ENCODE assay signal across 19 cellular contexts in the genomic region with DNA sequence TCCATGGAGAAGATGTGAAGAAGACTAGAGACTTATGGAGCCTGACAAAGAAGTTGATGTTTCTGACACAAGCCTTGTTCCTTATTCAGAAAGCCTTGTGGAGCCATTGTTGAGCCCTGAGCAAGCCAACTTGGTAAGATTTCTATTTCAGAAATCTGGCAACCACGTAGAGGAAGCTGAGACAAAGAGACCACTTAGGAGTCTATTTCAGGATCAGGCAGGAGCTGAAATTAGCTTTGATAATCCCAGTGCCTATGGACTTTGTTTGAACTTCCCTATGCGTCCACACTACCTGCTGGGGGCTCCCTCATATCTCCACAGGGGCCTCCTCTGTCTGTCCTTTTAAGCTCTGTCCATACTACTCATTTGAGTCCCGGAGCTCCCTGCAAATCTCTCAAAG.
"Had no signal": no experiment of that assay in that cellular context is flagged by ENCODE, and none has a peak within 500 bp of the region (broad histone marks: within the 10 kb centered on the region; RNA-seq: fewer than 3 reads in every experiment).

No MANE protein-coding gene starts in this region.

- H3K4me1 ChIP-seq: body of pancreas, foreskin keratinocyte, thyroid gland, upper lobe of right lung had no signal

- H3K9me3 ChIP-seq: body of pancreas, thyroid gland, upper lobe of right lung had no signal

- H3K36me3 ChIP-seq: thyroid gland, upper lobe of right lung, WERI-Rb-1 had no signal

- DNase-seq: activated CD4-positive, alpha-beta T cell treated with anti-CD3 and anti-CD28 coated beads for 1 hour; activated CD4-positive, alpha-beta T cell treated with anti-CD3 and anti-CD28 coated beads, Interleukin-2, amount 50 U/mL, for 1 hour; activated CD8-positive, alpha-beta T cell treated with anti-CD3 and anti-CD28 coated beads, Interleukin-2, amount 10 ng/mL, durations not matched to agents 7 days and 5 days; activated gamma-delta T cell; activated naive CD4-positive, alpha-beta T cell treated with anti-CD3 and anti-CD28 coated beads, Interleukin-2, amount 50 U/mL, for 16 hours; anterior cingulate cortex; body of pancreas; caudate nucleus; effector CD8-positive, alpha-beta T cell; foreskin keratinocyte; hippocampal formation; naive B cell; retina; stimulated activated CD4-positive, alpha-beta T cell treated with anti-CD3 and anti-CD28 coated beads, Interleukin-12 subunit alpha, Interleukin-12 subunit beta, amount 100 ng/mL, for 4 hours; substantia nigra; T-cell; thyroid gland; upper lobe of right lung; WERI-Rb-1 had no signal

- H3K27me3 ChIP-seq: body of pancreas, foreskin keratinocyte, thyroid gland, upper lobe of right lung had no signal

- H3K4me3 ChIP-seq: body of pancreas, thyroid gland, upper lobe of right lung had no signal

- H3K27ac ChIP-seq: body of pancreas, foreskin keratinocyte, thyroid gland, upper lobe of right lung, WERI-Rb-1 had no signal

- ATAC-seq: activated CD8-positive, alpha-beta T cell treated with anti-CD3 and anti-CD28 coated beads, Interleukin-2, amount 10 ng/mL, durations not matched to agents 7 days and 5 days; body of pancreas; foreskin keratinocyte; T-cell; upper lobe of right lung had no signal
